In the genomic region with DNA sequence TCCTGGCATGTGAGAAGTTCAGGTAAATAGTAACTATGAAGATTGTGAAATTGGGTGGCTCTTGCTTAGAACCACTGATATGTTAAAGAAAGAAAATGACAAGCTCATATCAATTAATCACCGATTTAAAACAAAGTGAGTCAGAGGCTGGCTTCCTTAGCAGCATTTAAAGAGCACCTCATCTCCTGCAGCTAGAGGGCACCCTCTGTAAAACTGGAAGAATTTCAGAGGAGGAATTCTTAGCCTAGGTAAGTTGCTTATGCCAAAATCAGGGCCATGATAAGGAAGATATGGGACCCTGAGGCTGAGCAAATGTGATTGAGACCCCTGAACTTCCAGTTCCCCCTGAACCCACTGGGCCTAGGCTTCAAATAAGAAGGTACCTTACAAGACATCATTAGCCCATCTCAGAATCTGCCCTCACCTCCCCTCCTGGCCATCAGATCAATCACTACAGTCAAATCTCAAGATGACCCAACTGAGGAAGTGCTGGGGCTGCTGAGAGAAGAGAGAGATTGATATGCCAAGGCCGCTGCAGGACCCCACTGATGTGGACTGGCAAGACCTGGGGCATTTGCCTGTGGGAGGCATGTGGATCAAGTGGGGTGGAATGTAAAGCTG, we compare ENCODE assay signal across 8 cellular contexts. TPM values are rescaled to one million over a fixed set of nuclear protein-coding genes. Genes with fewer than 3 reads are reported as not detected.
DNase-seq lines count a peak whose midpoint lies in the region; ATAC-seq and TF ChIP-seq lines count a peak whose summit lies in the region.

No MANE protein-coding gene starts in this region.

- CTCF ChIA-PET in activated CD4-positive, alpha-beta memory T cell treated with anti-CD3 and anti-CD28 coated beads for 36 hours (lab: Charles Lee) = interaction anchor here (0.6 to 2.5 kb wide), 67 partner anchors 9 to 489 kb away, joined by 3 to 67 read pairs (median 4); partner anchors contain the start of genes CD3D, CD3E, CD3G and JAML

- H3K9me3 Mint-ChIP-seq in activated CD4-positive, alpha-beta memory T cell treated with anti-CD3 and anti-CD28 coated beads for 36 hours = no peaks in the 10 kb centered on the region

- no peak overlapping the region for H3K27ac ChIP-seq in tibial artery

- peak; percentile 60 for TF ChIP-seq RAD21 in Ishikawa (IDR thresholded peaks at IDR 0.05; ENCODE audit: low read depth)

- H3K36me3 Mint-ChIP-seq in activated CD4-positive, alpha-beta memory T cell treated with anti-CD3 and anti-CD28 coated beads for 36 hours = no peaks in the 10 kb centered on the region

- no peak for TF ChIP-seq EP300 in Ishikawa (IDR thresholded peaks at IDR 0.05; ENCODE audit: borderline replicate concordance)

- POLR2A ChIA-PET in activated CD4-positive, alpha-beta memory T cell treated with anti-CD3 and anti-CD28 coated beads for 36 hours (lab: Charles Lee) = interaction anchor here (1.1 to 1.9 kb wide), 5 partner anchors 9 to 97 kb away, joined by 3 to 11 read pairs (median 4); partner anchors contain the start of genes CD3E and MPZL3

- ATAC-seq in GM21723 (IDR thresholded peaks at IDR 0.05; ENCODE audit: unreplicated experiment) (no peak), GM19455 (IDR thresholded peaks at IDR 0.05; ENCODE audit: unreplicated experiment) (no peak)

- no peaks in the 10 kb centered on the region for H3K4me1 ChIP-seq in tibial artery

- H3K4me3 Mint-ChIP-seq in activated CD4-positive, alpha-beta memory T cell treated with anti-CD3 and anti-CD28 coated beads for 36 hours = peak overlapping the region; percentile 22

- no peak overlapping the region for H3K4me3 ChIP-seq in fibroblast of villous mesenchyme (ENCODE audit: low read depth, low read length)
- H3K4me3 ChIP-seq in tibial artery = no peak overlapping the region

- peaks cover 0 to 5% of the 10 kb centered on the region in 2 donors for H3K27me3 ChIP-seq in tibial artery

- H3K36me3 ChIP-seq in tibial artery = no peaks in the 10 kb centered on the region

- DNase-seq in DMS53 (lab: John Stamatoyannopoulos, UW) (peak; percentile 64), fibroblast of villous mesenchyme (ENCODE audit: low read depth) (peak; percentile 27), tibial artery (no peak)
- DNase-seq in activated CD4-positive, alpha-beta memory T cell treated with anti-CD3 and anti-CD28 coated beads for 36 hours = peak; percentile 63
- peak in 2 of 3 experiments; percentile 29 to 37 for DNase-seq in stimulated activated CD4-positive, alpha-beta T cell treated with anti-CD3 and anti-CD28 coated beads, TNF-alpha, amount 100 ng/mL, for 24 hours (ENCODE audit: low read depth in 3 of 3)

- H3K27ac Mint-ChIP-seq in activated CD4-positive, alpha-beta memory T cell treated with anti-CD3 and anti-CD28 coated beads for 36 hours = peak overlapping the region; percentile 61

- peaks cover 17% of the 10 kb centered on the region for H3K4me1 Mint-ChIP-seq in activated CD4-positive, alpha-beta memory T cell treated with anti-CD3 and anti-CD28 coated beads for 36 hours (ENCODE audit: low read depth)

- H3K9me3 ChIP-seq in tibial artery = no peaks in the 10 kb centered on the region

- TF ChIP-seq CTCF in fibroblast of villous mesenchyme (IDR thresholded peaks at IDR 0.05; ENCODE audit: insufficient read depth, low read depth, low read length) (peak; percentile 57), tibial artery (IDR thresholded peaks at IDR 0.05) (no peak)

- H3K27me3 Mint-ChIP-seq in activated CD4-positive, alpha-beta memory T cell treated with anti-CD3 and anti-CD28 coated beads for 36 hours = no peaks in the 10 kb centered on the region

- intact Hi-C loops in activated CD4-positive, alpha-beta memory T cell treated with anti-CD3 and anti-CD28 coated beads for 36 hours (cut with micrococcal nuclease) = loop anchor here (1.0 to 5.0 kb wide), 2 partner anchors 191 to 270 kb away; no protein-coding TSS in a partner anchor
- intact Hi-C loops in tibial artery (cut with DNase I; ENCODE audit: low total_unique reads) = no loop called here

TF ChIP-seq in Ishikawa, 13 proteins besides CTCF, POLR2A, EP300 and RAD21:
- TF ChIP-seq YY1 (IDR thresholded peaks at IDR 0.05; ENCODE audit: low read depth) = no peak
- TF ChIP-seq, protein P1, sequence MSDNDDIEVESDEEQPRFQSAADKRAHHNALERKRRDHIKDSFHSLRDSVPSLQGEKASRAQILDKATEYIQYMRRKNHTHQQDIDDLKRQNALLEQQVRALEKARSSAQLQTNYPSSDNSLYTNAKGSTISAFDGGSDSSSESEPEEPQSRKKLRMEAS (IDR thresholded peaks at IDR 0.05) = no peak

RNA-seq across cellular contexts. Expression of gene CD3E, which starts 8.6 kb away (rescaled TPM):
- total RNA-seq in activated CD4-positive, alpha-beta memory T cell treated with anti-CD3 and anti-CD28 coated beads for 36 hours = 100 to 1,000 TPM; 476 to 488 TPM
- not detected in 2 replicates for total RNA-seq in fibroblast of villous mesenchyme

RNA-seq across cellular contexts. Expression of gene MPZL2, which starts 31.8 kb away (rescaled TPM):
- 10 to 100 TPM; 15.8 to 17.8 TPM for total RNA-seq in activated CD4-positive, alpha-beta memory T cell treated with anti-CD3 and anti-CD28 coated beads for 36 hours
- total RNA-seq in fibroblast of villous mesenchyme = not detected in 2 replicates

RNA-seq across cellular contexts. Expression of gene MPZL3, which starts 43.8 kb away (rescaled TPM):
- 10 to 100 TPM; 47.3 to 49.0 TPM for total RNA-seq in activated CD4-positive, alpha-beta memory T cell treated with anti-CD3 and anti-CD28 coated beads for 36 hours
- 0.32 and 0.86 TPM in 2 replicates for total RNA-seq in fibroblast of villous mesenchyme

RNA-seq across cellular contexts. Expression of gene CD3D, which starts 46.6 kb away (rescaled TPM):
- total RNA-seq in activated CD4-positive, alpha-beta memory T cell treated with anti-CD3 and anti-CD28 coated beads for 36 hours = 100 to 1,000 TPM; 321 to 346 TPM
- total RNA-seq in fibroblast of villous mesenchyme = not detected in 2 replicates

RNA-seq across cellular contexts. Expression of gene CD3G, which starts 48.2 kb away (rescaled TPM):
- total RNA-seq in activated CD4-positive, alpha-beta memory T cell treated with anti-CD3 and anti-CD28 coated beads for 36 hours = 100 to 1,000 TPM; 137 to 138 TPM
- total RNA-seq in fibroblast of villous mesenchyme = not detected in 2 replicates

Comparison
In these comparisons a context has a peak if more than half of its experiments do, and no peak if none do; other contexts are left out.
1. DNase-seq: peak in DMS53 (single experiment), activated CD4-positive, alpha-beta memory T cell treated with anti-CD3 and anti-CD28 coated beads for 36 hours (single experiment), fibroblast of villous mesenchyme (single experiment) and stimulated activated CD4-positive, alpha-beta T cell treated with anti-CD3 and anti-CD28 coated beads, TNF-alpha, amount 100 ng/mL, for 24 hours (2 of 3); none in tibial artery (0 of 2).
2. RNA of gene CD3E, which starts 8.6 kb away (total RNA-seq): 476 to 488 TPM in activated CD4-positive, alpha-beta memory T cell treated with anti-CD3 and anti-CD28 coated beads for 36 hours; not detected in fibroblast of villous mesenchyme; every median in the first group is over 100 times any median in the second.
3. RNA of gene MPZL2, which starts 31.8 kb away (total RNA-seq): 15.8 to 17.8 TPM in activated CD4-positive, alpha-beta memory T cell treated with anti-CD3 and anti-CD28 coated beads for 36 hours; not detected in fibroblast of villous mesenchyme; every median in the first group is over 10 times any median in the second.
4. RNA of gene MPZL3, which starts 43.8 kb away (total RNA-seq): 47.3 to 49.0 TPM in activated CD4-positive, alpha-beta memory T cell treated with anti-CD3 and anti-CD28 coated beads for 36 hours; 0.32 to 0.86 TPM in fibroblast of villous mesenchyme; every median in the first group is over 10 times any median in the second.